ENCODE assay signal across 17 cellular contexts in the genomic region with DNA sequence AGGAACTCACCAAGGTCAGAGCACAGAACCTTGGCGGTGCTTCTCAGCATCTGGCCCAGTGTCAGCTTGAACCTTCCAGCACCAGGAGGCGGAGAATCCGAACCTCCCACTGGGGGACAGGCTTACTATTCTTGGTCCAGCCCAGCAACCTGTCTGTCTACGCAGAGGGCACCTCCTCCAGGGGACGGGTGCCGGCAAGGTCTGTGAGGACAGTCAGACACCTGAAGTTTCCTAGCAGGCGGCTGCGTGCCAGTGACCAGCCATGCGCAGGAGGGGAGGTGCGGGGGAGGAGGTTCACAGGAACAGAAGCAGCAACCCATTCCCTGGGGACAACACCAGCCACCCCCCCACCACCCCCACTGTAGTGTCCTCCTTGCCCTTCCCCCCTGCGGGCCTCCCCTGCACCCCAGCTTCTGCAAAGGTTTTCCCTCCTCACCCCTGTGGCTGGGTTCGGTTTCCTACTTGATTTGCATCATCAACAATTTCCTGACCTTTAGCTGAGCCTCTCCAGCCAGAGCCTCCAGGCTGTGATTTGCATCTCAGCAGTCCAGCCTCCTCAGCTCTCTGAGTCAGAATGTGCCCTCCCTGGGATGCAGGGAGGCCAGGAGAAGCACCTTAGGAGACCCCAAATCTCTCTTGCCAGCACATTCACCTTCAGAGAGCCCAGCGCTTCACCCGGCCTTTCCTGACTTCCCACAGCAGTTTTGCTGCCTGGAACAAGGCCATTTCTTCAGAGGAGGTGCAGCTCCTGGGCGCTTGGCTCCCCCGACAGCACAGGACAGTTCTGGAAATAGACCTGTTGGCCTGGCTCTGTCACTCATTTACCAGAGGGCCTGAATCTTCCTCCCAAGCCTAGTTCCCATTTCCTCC.
DNase-seq lines count a peak whose midpoint lies in the region; ATAC-seq and TF ChIP-seq lines count a peak whose summit lies in the region.
"Had no signal": no experiment of that assay in that cellular context is flagged by ENCODE, and none has a peak within 500 bp of the region (broad histone marks: within the 10 kb centered on the region; RNA-seq: fewer than 3 reads in every experiment).

No MANE protein-coding gene starts in this region.

- ATAC-seq in GM19467 (IDR thresholded peaks at IDR 0.05; ENCODE audit: unreplicated experiment) (no peak), GM21423 (IDR thresholded peaks at IDR 0.05; ENCODE audit: unreplicated experiment) (no peak)
- ATAC-seq: activated T-cell treated with anti-CD3 and anti-CD28 coated beads, Interleukin-2, amount 50 U/mL, for 4 hours; PC-3 had no signal

- H3K9me3 ChIP-seq in adipocyte (ENCODE audit: control insufficient read depth, low read length), result no peaks in the 10 kb centered on the region
- no peaks in the 10 kb centered on the region for H3K9me3 ChIP-seq in iPS DF 6.9 (ENCODE audit: control insufficient read depth, insufficient read depth, low read length)
- no peaks in the 10 kb centered on the region for H3K9me3 ChIP-seq in ovary

- no peak for TF ChIP-seq CTCF in ovary (IDR thresholded peaks at IDR 0.05)

- H3K36me3 ChIP-seq in H7 (replicated peaks; ENCODE audit: control insufficient read depth, insufficient read depth, low read length), result peaks cover 2% of the 10 kb centered on the region
- peaks cover 49% of the 10 kb centered on the region for H3K36me3 ChIP-seq in adipocyte (ENCODE audit: control insufficient read depth, insufficient read depth, low read length, severe bottlenecking)
- peaks cover 10% of the 10 kb centered on the region; the same call in 1 of the 2 replicates for H3K36me3 ChIP-seq in iPS DF 6.9 (ENCODE audit: control insufficient read depth, insufficient read depth, low read length)
- H3K36me3 ChIP-seq in ovary, result no peaks in the 10 kb centered on the region

- H3K27ac ChIP-seq in iPS DF 6.9 (ENCODE audit: low read length) (no peak overlapping the region), ovary (peak overlapping the region in 1 of 2 donors; percentile 23)
- H3K27ac ChIP-seq: HL-60, parathyroid adenoma had no signal

- H3K4me3 ChIP-seq in H7 (ENCODE audit: insufficient read depth, low read depth, low read length), result no peak overlapping the region
- H3K4me3 ChIP-seq in adipocyte (ENCODE audit: low read length), result no peak overlapping the region
- H3K4me3 ChIP-seq in iPS DF 6.9 (ENCODE audit: low read length), result no peak overlapping the region
- no peak overlapping the region for H3K4me3 ChIP-seq in ovary

- H3K9ac ChIP-seq in adipocyte (ENCODE audit: low read length), result no peak overlapping the region
- H3K9ac ChIP-seq: parathyroid adenoma had no signal

- intact Hi-C loops in ovary (cut with DNase I), result no loop called here

- TF ChIP-seq POLR2A in ovary (IDR thresholded peaks at IDR 0.05), result no peak

- H3K27me3 ChIP-seq in H7 (ENCODE audit: control insufficient read depth, insufficient read depth, low read length), result no peaks in the 10 kb centered on the region
- H3K27me3 ChIP-seq in adipocyte (replicated peaks; ENCODE audit: control insufficient read depth, insufficient read depth, low read length), result no peaks in the 10 kb centered on the region
- H3K27me3 ChIP-seq in iPS DF 6.9 (ENCODE audit: control insufficient read depth, insufficient read depth, low read length), result no peaks in the 10 kb centered on the region
- H3K27me3 ChIP-seq in ovary, result no peaks in the 10 kb centered on the region

- TF ChIP-seq EP300 in ovary (IDR thresholded peaks at IDR 0.05), result no peak

- no CpG with 5 or more reads among the region's 16 CpGs for WGBS in iPS DF 6.9 (ENCODE audit: insufficient coverage, insufficient read length)
- WGBS in ovary, 3 donors, result 25 to 45% (median 30%) methylated on average over 13 to 16 of the region's 16 CpGs

- peak; percentile 87 for DNase-seq in H7
- peak; percentile 44 for DNase-seq in adipocyte (ENCODE audit: low read depth)
- DNase-seq in iPS DF 6.9 (ENCODE audit: low read depth, low spot score), result peak; percentile 41
- DNase-seq in ovary, result peak; percentile 42 to 78 (median 64)
- DNase-seq in dedifferentiated amniotic fluid mesenchymal stem cell (ENCODE audit: extremely low spot score), result no peak
- DNase-seq in NCI-H1694 (lab: John Stamatoyannopoulos, UW), result no peak
- DNase-seq: activated CD4-positive, alpha-beta T cell treated with anti-CD3 and anti-CD28 coated beads, Interleukin-2, amount 50 U/mL, for 4 hours; activated naive CD8-positive, alpha-beta T cell treated with anti-CD3 and anti-CD28 coated beads, Interleukin-2, amount 10 ng/mL, durations not matched to agents 7 days and 5 days; activated T-cell treated with anti-CD3 and anti-CD28 coated beads, Interleukin-2, amount 50 U/mL, for 4 hours; effector CD8-positive, alpha-beta T cell; NCI-H1436; NCI-H446; PC-3 had no signal

- no peaks in the 10 kb centered on the region for H3K4me1 ChIP-seq in adipocyte (ENCODE audit: control insufficient read depth, insufficient read depth, low read length)
- H3K4me1 ChIP-seq in iPS DF 6.9 (ENCODE audit: control insufficient read depth, insufficient read depth, low read length), result peaks cover 9% of the 10 kb centered on the region
- H3K4me1 ChIP-seq in ovary (ENCODE audit: insufficient read depth), result peaks cover 14% of the 10 kb centered on the region
- H3K4me1 ChIP-seq: parathyroid adenoma had no signal

Comparison
In these comparisons a context has a peak if more than half of its experiments do, and no peak if none do; other contexts are left out.
1. DNase-seq: peak in H7 (single experiment), adipocyte (single experiment), iPS DF 6.9 (single experiment) and ovary (5 of 5); none in dedifferentiated amniotic fluid mesenchymal stem cell (single experiment) and NCI-H1694 (single experiment).